8 cellular contexts compared by ENCODE assay signal in genomic region chr12:106248177-106248848, GRCh38. TPM values are rescaled to one million over a fixed set of nuclear protein-coding genes. Genes with fewer than 3 reads are reported as not detected.
DNase-seq lines count a peak whose midpoint lies in the region; ATAC-seq, FAIRE-seq and TF ChIP-seq lines count a peak whose summit lies in the region.

No MANE protein-coding gene starts in this region.

- no peak overlapping the region for H3K4ac ChIP-seq in H1 (replicated peaks; ENCODE audit: insufficient read length, low read depth, low read length)

- peak; percentile 23 for ATAC-seq in GM19025 (IDR thresholded peaks at IDR 0.05; ENCODE audit: low read depth, unreplicated experiment)
- ATAC-seq in HG03354 (IDR thresholded peaks at IDR 0.05; ENCODE audit: poor library complexity, severe bottlenecking, unreplicated experiment): peak; percentile 14
- ATAC-seq in activated B cell treated with CpG ODN at 0.5 μM for 24 hours (ENCODE audit: low read depth): peak; percentile 35
- peak; percentile 17 for ATAC-seq in stimulated activated naive CD8-positive, alpha-beta T cell treated with anti-CD3 and anti-CD28 coated beads, Interleukin-15, Interleukin-2, amounts not matched to agents 100 U/mL and 50 U/mL, for 24 hours
- ATAC-seq in HG03139 (IDR thresholded peaks at IDR 0.05; ENCODE audit: unreplicated experiment): no peak

- no peak overlapping the region for H3K23ac ChIP-seq in H1 (ENCODE audit: insufficient read length)

- H3K9ac ChIP-seq in BLaER1 treated with 17β-estradiol and CSF1 and Interleukin-3, amounts not matched to agents 10 nM and 100 nM: peak overlapping the region; percentile 89 to 98 (median 95)
- H3K9ac ChIP-seq in H1 (replicated peaks in 1 of 4; ENCODE audit: extremely low read depth in 1 of 4, low read depth in 3 of 4, low read length in 3 of 4): peak overlapping the region; percentile 45 to 70 (median 58); a peak in 6 of 7 replicates

- H3K4me3 Mint-ChIP-seq in activated B cell treated with CpG ODN at 0.5 μM for 24 hours: peak overlapping the region; percentile 80

- H3K27me3 Mint-ChIP-seq in activated B cell treated with CpG ODN at 0.5 μM for 24 hours: no peaks in the 10 kb centered on the region

- peak overlapping the region; percentile 56; the same call in 1 of the 2 replicates for H2AFZ ChIP-seq in H1 (ENCODE audit: low read length)

- peak overlapping the region; percentile 76 for H4K8ac ChIP-seq in H1 (ENCODE audit: extremely low read depth, insufficient read depth, low read length)

- TF ChIP-seq CTCF in activated B cell treated with CpG ODN at 0.5 μM for 24 hours (IDR thresholded peaks at IDR 0.05) (no peak), H1 (IDR thresholded peaks at IDR 0.05; ENCODE audit: control extremely low read depth in 1 of 3, insufficient read depth in 1 of 3, low read depth in 1 of 3, low read length in 3 of 3) (no peak)

- H4K5ac ChIP-seq in H1 (ENCODE audit: insufficient read length, low read depth, low read length): peak overlapping the region; percentile 6

- no peak overlapping the region for H2BK20ac ChIP-seq in H1 (ENCODE audit: low read length)

- H3K9me3 ChIP-seq in BLaER1 treated with 17β-estradiol and CSF1 and Interleukin-3, amounts not matched to agents 10 nM and 100 nM (replicated peaks in 1 of 11): no peaks in the 10 kb centered on the region
- no peaks in the 10 kb centered on the region for H3K9me3 ChIP-seq in H1 (ENCODE audit: insufficient read depth in 2 of 2, low read depth in 1 of 2, low read length in 1 of 2)

- H3K56ac ChIP-seq in H1 (replicated peaks; ENCODE audit: insufficient read length, low read depth, low read length): no peak overlapping the region

- peaks cover 0 to 28% (median 22%) of the 10 kb centered on the region in 11 experiments; a peak in 12 of 22 replicates for H4K20me1 ChIP-seq in BLaER1 treated with 17β-estradiol and CSF1 and Interleukin-3, amounts not matched to agents 10 nM and 100 nM
- H4K20me1 ChIP-seq in H1 (replicated peaks in 1 of 2; ENCODE audit: control insufficient read depth in 1 of 2, insufficient read depth in 2 of 2, low read length in 2 of 2): peaks cover 5 to 11% of the 10 kb centered on the region in 2 experiments

- CTCF ChIA-PET in activated B cell treated with CpG ODN at 0.5 μM for 24 hours (lab: Charles Lee) (interaction anchor here (0.9 to 1.8 kb wide), 2 partner anchors 28 to 34 kb away, joined by 3 to 12 read pairs; no protein-coding TSS in a partner anchor), H1 (lab: Charles Lee; ENCODE audit: partially characterized antibody) (interaction anchor here (0.7 to 1.2 kb wide), 3 partner anchors 21 to 99 kb away, joined by 3 read pairs; no protein-coding TSS in a partner anchor)

- peak overlapping the region; percentile 78 to 97 (median 91) for H3K4me2 ChIP-seq in BLaER1 treated with 17β-estradiol and CSF1 and Interleukin-3, amounts not matched to agents 10 nM and 100 nM
- H3K4me2 ChIP-seq in H1 (ENCODE audit: insufficient read depth in 1 of 2, low read depth in 2 of 2, low read length in 2 of 2): peak overlapping the region; percentile 84 to 85

- H2AK5ac ChIP-seq in H1 (ENCODE audit: low read depth, low read length): no peak overlapping the region

- peaks cover 12% of the 10 kb centered on the region for H3K23me2 ChIP-seq in H1 (ENCODE audit: low read depth, low read length)

- H3K79me2 ChIP-seq in H1 (ENCODE audit: control insufficient read depth in 1 of 2, insufficient read depth in 2 of 2, low read length in 2 of 2): peaks cover 0 to 21% of the 10 kb centered on the region in 2 experiments; a peak in 2 of 4 replicates

- intact Hi-C loops in activated B cell treated with CpG ODN at 0.5 μM for 24 hours (cut with micrococcal nuclease): loop anchor here (1.0 to 10.0 kb wide), 7 partner anchors 16 to 1436 kb away; partner anchors contain the start of genes CRY1, POLR3B, PWP1 and TCP11L2

- H3K4me3 ChIP-seq in BLaER1 treated with 17β-estradiol and CSF1 and Interleukin-3, amounts not matched to agents 10 nM and 100 nM: peak overlapping the region; percentile 82 to 98 (median 89)
- H3K4me3 ChIP-seq in H1 (ENCODE audit: extremely low read depth in 1 of 4, insufficient read depth in 2 of 4, low read depth in 3 of 4, low read length in 4 of 4): peak overlapping the region; percentile 42 to 84 (median 72)

- H3K4me1 ChIP-seq in BLaER1 treated with 17β-estradiol and CSF1 and Interleukin-3, amounts not matched to agents 10 nM and 100 nM: peaks cover 41 to 74% (median 56%) of the 10 kb centered on the region in 10 experiments
- peaks cover 0 to 10% (median 3%) of the 10 kb centered on the region in 4 experiments; a peak in 4 of 7 replicates for H3K4me1 ChIP-seq in H1 (replicated peaks in 1 of 4; ENCODE audit: control insufficient read depth in 3 of 4, insufficient read depth in 4 of 4, low read length in 3 of 4)

- no peak overlapping the region for H2BK120ac ChIP-seq in H1 (replicated peaks; ENCODE audit: low read depth, low read length)

- H3K36me3 ChIP-seq in BLaER1 treated with 17β-estradiol and CSF1 and Interleukin-3, amounts not matched to agents 10 nM and 100 nM: peaks cover 0 to 28% (median 18%) of the 10 kb centered on the region in 11 experiments; a peak in 15 of 22 replicates
- H3K36me3 ChIP-seq in H1 (ENCODE audit: control insufficient read depth in 2 of 4, insufficient read depth in 4 of 4, low read length in 3 of 4): no peaks in the 10 kb centered on the region

- peak in 1 of 2 experiments; percentile 56; a peak in 1 of 3 replicates for TF ChIP-seq POLR2A in H1 (IDR thresholded peaks at IDR 0.05; ENCODE audit: control extremely low read depth in 1 of 2, low read depth in 2 of 2, low read length in 2 of 2)

- DNase-seq in activated B cell treated with CpG ODN at 0.5 μM for 24 hours: peak; percentile 51
- peak in 1 of 2 experiments; percentile 78 for DNase-seq in H1 (ENCODE audit: low read depth in 1 of 2, low spot score in 2 of 2)
- peak; percentile 47 to 74 for DNase-seq in lung microvascular endothelial cell (ENCODE audit: low read depth in 2 of 2)
- peak; percentile 46 for DNase-seq in stimulated activated naive CD8-positive, alpha-beta T cell treated with anti-CD3 and anti-CD28 coated beads, Interleukin-15, Interleukin-2, amounts not matched to agents 100 U/mL and 50 U/mL, for 24 hours

- 0 out of 2 replicates have a peak overlapping the region, but pooled peaks have one; percentile 53 for H3K18ac ChIP-seq in H1 (ENCODE audit: extremely low read depth, low read length)

- POLR2A ChIA-PET in activated B cell treated with CpG ODN at 0.5 μM for 24 hours (lab: Charles Lee) (interaction anchor here (1.3 to 5.1 kb wide), 6 partner anchors 21 to 109 kb away, joined by 3 to 84 read pairs (median 9); partner anchors contain the start of genes POLR3B and TCP11L2), H1 (lab: Charles Lee; ENCODE audit: partially characterized antibody) (interaction anchor here (0.8 to 2.5 kb wide), 7 partner anchors 10 to 1423 kb away, joined by 3 to 12 read pairs (median 3); no protein-coding TSS in a partner anchor)

- H3K4me1 Mint-ChIP-seq in activated B cell treated with CpG ODN at 0.5 μM for 24 hours: peaks cover 52% of the 10 kb centered on the region

- H3K9me3 Mint-ChIP-seq in activated B cell treated with CpG ODN at 0.5 μM for 24 hours: no peaks in the 10 kb centered on the region

- no peak overlapping the region for H2BK12ac ChIP-seq in H1 (ENCODE audit: low read depth, low read length)

- no peak for FAIRE-seq in H1 (lab: Jason Lieb, UNC)

- H3K27ac Mint-ChIP-seq in activated B cell treated with CpG ODN at 0.5 μM for 24 hours: peak overlapping the region; percentile 80

- TF ChIP-seq EP300 in H1 (IDR thresholded peaks at IDR 0.05; ENCODE audit: borderline replicate concordance in 1 of 2, low read depth in 2 of 2, low read length in 2 of 2): no peak

- 0 out of 2 replicates have a peak overlapping the region, but pooled peaks have one; percentile 84 for H2BK15ac ChIP-seq in H1 (ENCODE audit: low read length)

- H3K27ac ChIP-seq in BLaER1 treated with 17β-estradiol and CSF1 and Interleukin-3, amounts not matched to agents 10 nM and 100 nM: peak overlapping the region; percentile 78 to 98 (median 93)
- peak overlapping the region; percentile 56; the same call in 1 of the 2 replicates for H3K27ac ChIP-seq in H1 (ENCODE audit: low read depth, low read length)

- no peak overlapping the region for H3K14ac ChIP-seq in H1 (ENCODE audit: insufficient read length)

- H2BK5ac ChIP-seq in H1 (ENCODE audit: low read depth, low read length): peak overlapping the region; percentile 45; the same call in 1 of the 2 replicates

- no peaks in the 10 kb centered on the region for H3K27me3 ChIP-seq in BLaER1 treated with 17β-estradiol and CSF1 and Interleukin-3, amounts not matched to agents 10 nM and 100 nM
- H3K27me3 ChIP-seq in H1 (replicated peaks in 1 of 4; ENCODE audit: control insufficient read depth in 3 of 4, extremely low read depth in 1 of 4, insufficient read depth in 3 of 4, low read length in 3 of 4): no peaks in the 10 kb centered on the region

- peaks cover 8% of the 10 kb centered on the region; the same call in 1 of the 2 replicates for H3K79me1 ChIP-seq in H1 (ENCODE audit: low read depth, low read length)

- peaks cover 6% of the 10 kb centered on the region for H3K36me3 Mint-ChIP-seq in activated B cell treated with CpG ODN at 0.5 μM for 24 hours (ENCODE audit: low read depth)

- 4% methylated on average over 9 of the region's 55 CpGs; no CpG with 5 or more reads in 1 of the 2 experiments for WGBS in H1 (ENCODE audit: extremely low coverage in 1 of 2, insufficient coverage in 1 of 2, insufficient read length in 1 of 2, insufficient replicate concordance in 2 of 2, low coverage in 1 of 2, low lambda C conversion rate in 2 of 2, missing lambda C conversion rate in 1 of 2), 2 experiments

- H4K91ac ChIP-seq in H1 (replicated peaks; ENCODE audit: insufficient read length, low read length): no peak overlapping the region

- no peak for TF ChIP-seq RAD21 in H1 (IDR thresholded peaks at IDR 0.05 in 1 of 2, conservative IDR thresholded peaks at IDR 0.05 in 1 of 2; ENCODE audit: low read depth in 2 of 2, low read length in 2 of 2)

RNA-seq across cellular contexts. Expression of gene CKAP4, which starts 0.5 kb away (rescaled TPM):
- total RNA-seq in activated B cell treated with CpG ODN at 0.5 μM for 24 hours (15.9 and 17.1 TPM in 2 replicates), lung microvascular endothelial cell (35.9 and 41.0 TPM in 2 replicates)
- 79.0 and 80.7 TPM in 2 replicates for total RNA-seq in H1 (2021; fragmentation: NEBNext Ultra II Directional; extraction: Animal tissue kit (Norgen Biotek cat#: 25700))
- 29.0 and 35.8 TPM in 2 replicates for polyA plus RNA-seq in H1 (2011; rRNA removed)
- 40.0 TPM for polyA plus RNA-seq in H1 (2011; cell fraction: cytosol; rRNA removed)
- 48.8 TPM for polyA plus RNA-seq in H1 (2011; cell fraction: nucleus; rRNA removed)
- 54.3 to 68.0 TPM (median 62.2 TPM) in 4 replicates for polyA plus RNA-seq in H1 (2012, experiment 1 of 2)
- 71.1 TPM for polyA plus RNA-seq in H1 (2012, experiment 2 of 2)
- 129 TPM for polyA plus RNA-seq in H1 (2013, experiment 1 of 2)
- 128 TPM for polyA plus RNA-seq in H1 (2013, experiment 2 of 2)
- polyA minus RNA-seq in H1 (2011; rRNA and poly(A)+ RNA removed): 21.5 and 30.7 TPM in 2 replicates
- 29.8 TPM for polyA minus RNA-seq in H1 (2011; cell fraction: cytosol; rRNA and poly(A)+ RNA removed)
- 20.0 TPM for polyA minus RNA-seq in H1 (2011; cell fraction: nucleus; rRNA and poly(A)+ RNA removed)

RNA-seq across cellular contexts. Expression of gene TCP11L2, which starts 54.2 kb away (rescaled TPM):
- total RNA-seq in activated B cell treated with CpG ODN at 0.5 μM for 24 hours: 48.0 and 52.5 TPM in 2 replicates
- 7.1 and 7.7 TPM in 2 replicates for total RNA-seq in H1 (2021; fragmentation: NEBNext Ultra II Directional; extraction: Animal tissue kit (Norgen Biotek cat#: 25700))
- 1.9 and 2.1 TPM in 2 replicates for polyA plus RNA-seq in H1 (2011; rRNA removed)
- 3.1 TPM for polyA plus RNA-seq in H1 (2011; cell fraction: cytosol; rRNA removed)
- polyA plus RNA-seq in H1 (2011; cell fraction: nucleus; rRNA removed): 3.2 TPM
- polyA plus RNA-seq in H1 (2012, experiment 1 of 2): 2.9 to 3.5 TPM (median 3.1 TPM) in 4 replicates
- 0.79 TPM for polyA plus RNA-seq in H1 (2012, experiment 2 of 2)
- polyA plus RNA-seq in H1 (2013, experiment 1 of 2): 2.7 TPM
- polyA plus RNA-seq in H1 (2013, experiment 2 of 2): 2.1 TPM
- polyA minus RNA-seq in H1 (2011; rRNA and poly(A)+ RNA removed): 17.3 and 21.9 TPM in 2 replicates
- polyA minus RNA-seq in H1 (2011; cell fraction: cytosol; rRNA and poly(A)+ RNA removed): 8.1 TPM
- polyA minus RNA-seq in H1 (2011; cell fraction: nucleus; rRNA and poly(A)+ RNA removed): 15.3 TPM
- 42.7 and 59.1 TPM in 2 replicates for total RNA-seq in lung microvascular endothelial cell
